9 cellular contexts compared by ENCODE assay signal in the genomic region with DNA sequence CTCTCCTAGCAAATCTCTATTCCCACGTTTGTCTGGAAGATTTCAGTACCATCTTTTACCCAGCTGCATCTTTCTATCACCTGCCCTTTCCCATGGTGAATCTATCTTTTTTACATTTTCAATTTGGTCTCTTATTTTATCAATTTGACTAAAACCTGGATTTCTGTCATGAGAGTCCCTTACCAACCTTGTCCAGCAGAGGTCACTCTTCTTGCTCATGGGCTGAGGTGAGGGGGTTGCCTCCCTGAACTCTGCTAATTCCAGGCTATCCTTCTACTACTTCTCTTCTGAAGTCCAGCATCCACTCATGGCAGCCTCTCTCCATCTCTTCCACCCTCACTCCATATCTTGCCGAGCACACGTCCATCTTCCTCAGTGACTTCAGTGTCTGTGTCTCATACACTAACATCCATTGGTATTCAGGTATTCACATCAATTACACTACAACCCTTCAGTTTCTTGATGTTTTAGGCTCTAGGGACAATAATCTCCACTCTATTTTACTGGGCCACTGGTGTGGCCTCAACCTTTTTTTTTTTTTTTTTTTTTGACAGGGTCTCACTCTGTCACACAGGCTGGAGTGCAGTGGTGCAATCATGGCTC. TPM values are rescaled to one million over a fixed set of nuclear protein-coding genes. Genes with fewer than 3 reads are reported as not detected.
A peak's percentile ranks its signal among the peaks of the same experiment; 100 is the strongest.
DNase-seq lines count a peak whose midpoint lies in the region; ATAC-seq and TF ChIP-seq lines count a peak whose summit lies in the region.
"Had no signal": no experiment of that assay in that cellular context is flagged by ENCODE, and none has a peak within 500 bp of the region (broad histone marks: within the 10 kb centered on the region; RNA-seq: fewer than 3 reads in every experiment).

No MANE protein-coding gene starts in this region.

- H3K36me3 Mint-ChIP-seq in endodermal cell (ENCODE audit: low read depth) (no peaks in the 10 kb centered on the region), osteocyte (ENCODE audit: unreplicated experiment) (no peaks in the 10 kb centered on the region)
- H3K36me3 Mint-ChIP-seq: IgD-negative memory B cell had no signal

- H3K9me3 Mint-ChIP-seq in endodermal cell (peaks cover 1% of the 10 kb centered on the region), osteocyte (ENCODE audit: unreplicated experiment) (no peaks in the 10 kb centered on the region)
- H3K9me3 Mint-ChIP-seq: IgD-negative memory B cell had no signal

- no peaks in the 10 kb centered on the region for H3K27me3 ChIP-seq in endodermal cell (ENCODE audit: control insufficient read depth, insufficient read depth, low read length, poor library complexity, severe bottlenecking)

- H3K27ac Mint-ChIP-seq in endodermal cell: no peak overlapping the region
- no peak overlapping the region for H3K27ac Mint-ChIP-seq in osteocyte (ENCODE audit: unreplicated experiment)
- H3K27ac Mint-ChIP-seq: IgD-negative memory B cell had no signal

- DNase-seq in AG09319 (ENCODE audit: extremely low read depth, low read depth): no peak
- no peak for DNase-seq in GM12864 (ENCODE audit: low read depth)
- DNase-seq in HK-2 (ENCODE audit: unreplicated experiment): peak; percentile 10
- DNase-seq in SKM-1 (lab: John Stamatoyannopoulos, UW; ENCODE audit: unreplicated experiment): peak; percentile 40
- peak; percentile 80 for DNase-seq in endodermal cell
- no peak for DNase-seq in osteocyte (ENCODE audit: extremely low spot score, unreplicated experiment)
- DNase-seq in posterior vena cava (ENCODE audit: low spot score): no peak

- H3K4me3 ChIP-seq in GM12864 (ENCODE audit: low read depth, low read length): no peak overlapping the region
- H3K4me3 ChIP-seq in endodermal cell (ENCODE audit: low read length): no peak overlapping the region

- H3K9me3 ChIP-seq in endodermal cell (ENCODE audit: control insufficient read depth, low read length): peaks cover 4% of the 10 kb centered on the region

- H3K27me3 Mint-ChIP-seq in endodermal cell (ENCODE audit: insufficient read depth): peaks cover 1% of the 10 kb centered on the region
- H3K27me3 Mint-ChIP-seq in osteocyte (ENCODE audit: unreplicated experiment): no peaks in the 10 kb centered on the region
- H3K27me3 Mint-ChIP-seq: IgD-negative memory B cell had no signal

- no peaks in the 10 kb centered on the region for H3K36me3 ChIP-seq in endodermal cell (ENCODE audit: control insufficient read depth, insufficient read depth, low read length)

- no peaks in the 10 kb centered on the region for H3K4me1 ChIP-seq in endodermal cell (ENCODE audit: control insufficient read depth, insufficient read depth, low read length)

- intact Hi-C loops in posterior vena cava (cut with DNase I): no loop called here

- TF ChIP-seq CTCF in AG09319 (IDR thresholded peaks at IDR 0.05; ENCODE audit: low read depth, low read length) (peak; percentile 81), GM12864 (IDR thresholded peaks at IDR 0.05; ENCODE audit: low read depth, low read length, missing control alignments) (peak; percentile 83), endodermal cell (conservative IDR thresholded peaks at IDR 0.05) (peak; percentile 93), osteocyte (IDR thresholded peaks at IDR 0.05) (peak; percentile 82)

- H3K4me3 Mint-ChIP-seq in endodermal cell: no peak overlapping the region
- no peak overlapping the region for H3K4me3 Mint-ChIP-seq in osteocyte (ENCODE audit: unreplicated experiment)
- H3K4me3 Mint-ChIP-seq: IgD-negative memory B cell had no signal

- no peak overlapping the region for H3K9ac ChIP-seq in endodermal cell (ENCODE audit: extremely low read depth, low read length, poor library complexity, severe bottlenecking)

- 0 to 48% methylated on average over 1 to 3 of the region's 3 CpGs for WGBS in endodermal cell (ENCODE audit: insufficient coverage in 1 of 2, insufficient read length in 1 of 2), 2 experiments

- H3K4me1 Mint-ChIP-seq in endodermal cell (no peaks in the 10 kb centered on the region), osteocyte (ENCODE audit: unreplicated experiment) (no peaks in the 10 kb centered on the region)

- no peak for ATAC-seq in GM21390 (IDR thresholded peaks at IDR 0.05; ENCODE audit: unreplicated experiment)

- H3K27ac ChIP-seq in endodermal cell (ENCODE audit: low read depth, low read length): no peak overlapping the region

RNA-seq across cellular contexts. Expression of a gene that starts 17.8 kb away (rescaled TPM):
- total RNA-seq in endodermal cell: 10 to 100 TPM; 33.0 to 34.9 TPM
- 22.4 TPM for polyA plus RNA-seq in endodermal cell (2013, experiment 1 of 2)
- polyA plus RNA-seq in endodermal cell (2013, experiment 2 of 2): 21.8 TPM
- total RNA-seq in osteocyte: 22.5 and 24.9 TPM in 2 replicates
- 10 to 100 TPM; 11.3 to 11.9 TPM for total RNA-seq in posterior vena cava

Comparison
In these comparisons a context has a peak if more than half of its experiments do, and no peak if none do; other contexts are left out.
1. DNase-seq: peak in HK-2 (single experiment), SKM-1 (single experiment) and endodermal cell (single experiment); none in AG09319 (single experiment), GM12864 (single experiment), osteocyte (single experiment) and posterior vena cava (single experiment).
2. Peak in every context shown above with its lines, with median percentiles within 50 percentile points of each other: CTCF ChIP-seq.